In genomic region chr5:34545164-34545563, GRCh38 we compare ENCODE assay signal across 21 cellular contexts.
DNase-seq lines count a peak whose midpoint lies in the region; ATAC-seq, FAIRE-seq and TF ChIP-seq lines count a peak whose summit lies in the region.
"Had no signal": no experiment of that assay in that cellular context is flagged by ENCODE, and none has a peak within 500 bp of the region (broad histone marks: within the 10 kb centered on the region; RNA-seq: fewer than 3 reads in every experiment).

No MANE protein-coding gene starts in this region.

- ATAC-seq in K562 (no peak), left colon (peak; percentile 46), heart right ventricle (no peak)
- ATAC-seq: HCT116 had no signal

- TF ChIP-seq RAD21 in K562 (CRISPR knock-in tag; conservative IDR thresholded peaks at IDR 0.05 in 1 of 2, IDR thresholded peaks at IDR 0.05 in 1 of 2): no peak

- H3K9ac ChIP-seq in Karpas-422 (ENCODE audit: low read length) (no peak overlapping the region), K562 (ENCODE audit: insufficient read depth in 1 of 2, low read depth in 2 of 2, low read length in 2 of 2) (no peak overlapping the region)

- peaks cover 4% of the 10 kb centered on the region for H3K9me3 ChIP-seq in Karpas-422 (ENCODE audit: low read length)
- peaks cover 19% of the 10 kb centered on the region for H3K9me3 ChIP-seq in K562 (replicated peaks; ENCODE audit: control insufficient read depth, insufficient read depth, low read depth, low read length)
- peaks cover 0 to 42% (median 15%) of the 10 kb centered on the region in 11 donors for H3K9me3 ChIP-seq in heart right ventricle
- H3K9me3 ChIP-seq: BE2C had no signal

- H3K27ac ChIP-seq in Karpas-422 (ENCODE audit: low read length) (no peak overlapping the region), K562 (ENCODE audit: extremely low read depth, low read depth, low read length) (no peak overlapping the region), heart right ventricle (no peak overlapping the region)
- H3K27ac ChIP-seq: HL-60 had no signal

- CTCF ChIA-PET in K562 (lab: Yijun Ruan, JAX; ENCODE audit: low intra/inter-chr PET ratio): no interaction called here

- H4K20me1 ChIP-seq in Karpas-422 (ENCODE audit: insufficient read depth, low read depth, low read length): no peaks in the 10 kb centered on the region
- H4K20me1 ChIP-seq in K562 (replicated peaks; ENCODE audit: control insufficient read depth, insufficient read depth, low read length): no peaks in the 10 kb centered on the region

- TF ChIP-seq POLR2A in K562 (conservative IDR thresholded peaks at IDR 0.05): no peak

- in situ Hi-C loops in K562 (cut with MboI): no loop called here

- TF ChIP-seq CTCF in K562 (IDR thresholded peaks at IDR 0.05 in 2 of 3, conservative IDR thresholded peaks at IDR 0.05 in 1 of 3; ENCODE audit: insufficient read depth in 2 of 3, low read depth in 1 of 3, low read length in 3 of 3): no peak
- TF ChIP-seq CTCF in heart right ventricle (IDR thresholded peaks at IDR 0.05): no peak

- no peaks in the 10 kb centered on the region for H3K9me1 ChIP-seq in K562 (ENCODE audit: control insufficient read depth, insufficient read depth, low read length)

- no peak for FAIRE-seq in K562 (lab: Jason Lieb, UNC)
- FAIRE-seq: A204.1, G401.6, GM12891, GM19239 had no signal

- H2AFZ ChIP-seq in Karpas-422 (ENCODE audit: low read length) (no peak overlapping the region), K562 (ENCODE audit: low read depth, low read length) (no peak overlapping the region)

- intact Hi-C loops in K562 (cut with micrococcal nuclease): no loop called here
- intact Hi-C loops in left colon (cut with DNase I, micrococcal nuclease): no loop called here
- intact Hi-C loops in heart right ventricle (cut with DNase I): no loop called here

- H3K4me3 ChIP-seq in Karpas-422 (ENCODE audit: low read length) (no peak overlapping the region), K562 (no peak overlapping the region), heart right ventricle (no peak overlapping the region)

- POLR2A ChIA-PET in K562 (lab: Yijun Ruan, JAX): interaction anchor here (0.6 kb wide), 1 partner anchor 78 kb away, joined by 3 read pairs; no protein-coding TSS in a partner anchor

- no peaks in the 10 kb centered on the region for H3K9me2 ChIP-seq in Karpas-422 (replicated peaks; ENCODE audit: insufficient read depth, low read length)

- TF ChIP-seq EP300 in K562 (IDR thresholded peaks at IDR 0.05; ENCODE audit: low read length): no peak

- peak; percentile 38 for DNase-seq in Karpas-422
- DNase-seq in K562 (ENCODE audit: extremely low read depth in 1 of 4, low spot score in 3 of 4): no peak
- no peak for DNase-seq in left colon
- no peak for DNase-seq in stimulated activated CD4-positive, alpha-beta T cell treated with anti-CD3 and anti-CD28 coated beads, Interleukin-4, amount 100 ng/mL, for 1 hour
- DNase-seq in DMS53 (lab: John Stamatoyannopoulos, UW): no peak
- no peak for DNase-seq in heart right ventricle
- DNase-seq: ACHN; BE2C; C1 segment of cervical spinal cord; CD4-positive, CD25-positive, alpha-beta regulatory T cell; CD8-positive, alpha-beta memory T cell; COR-L47; DMS 273 treated with DMSO at 0.1 percent for 48 hours; HFFc6; IMR-90 had no signal

- WGBS in K562 (ENCODE audit: insufficient coverage, low coverage, missing lambda C conversion rate): 47% methylated on average over 3 of the region's 3 CpGs
- WGBS in heart right ventricle, 2 donors: 63 to 91% methylated on average over 3 of the region's 3 CpGs

- no peaks in the 10 kb centered on the region; the same call in 1 of the 2 replicates for H3K27me3 ChIP-seq in Karpas-422 (ENCODE audit: low read length)
- no peaks in the 10 kb centered on the region for H3K27me3 ChIP-seq in K562 (ENCODE audit: control insufficient read depth in 2 of 2, insufficient read depth in 2 of 2, low read length in 2 of 2)
- no peaks in the 10 kb centered on the region for H3K27me3 ChIP-seq in heart right ventricle
- H3K27me3 ChIP-seq: BE2C had no signal

- no peaks in the 10 kb centered on the region for H3K36me3 ChIP-seq in Karpas-422 (ENCODE audit: insufficient read depth, low read length)
- no peaks in the 10 kb centered on the region for H3K36me3 ChIP-seq in K562 (ENCODE audit: control insufficient read depth, insufficient read depth, low read length)
- H3K36me3 ChIP-seq in heart right ventricle: no peaks in the 10 kb centered on the region
- H3K36me3 ChIP-seq: BE2C had no signal

- no peaks in the 10 kb centered on the region for H3K79me2 ChIP-seq in Karpas-422 (ENCODE audit: low read length)
- H3K79me2 ChIP-seq in K562 (ENCODE audit: control insufficient read depth, insufficient read depth, low read length): no peaks in the 10 kb centered on the region

- H3K4me2 ChIP-seq in Karpas-422 (ENCODE audit: low read depth, low read length, poor library complexity, severe bottlenecking) (no peak overlapping the region), K562 (ENCODE audit: insufficient read depth, low read length) (no peak overlapping the region)

- H3K4me1 ChIP-seq in Karpas-422 (ENCODE audit: low read length): no peaks in the 10 kb centered on the region
- peaks cover 0 to 4% of the 10 kb centered on the region in 2 experiments; a peak in 2 of 5 replicates for H3K4me1 ChIP-seq in K562 (replicated peaks in 1 of 2; ENCODE audit: control insufficient read depth in 2 of 2, insufficient read depth in 2 of 2, low read length in 2 of 2)
- H3K4me1 ChIP-seq in heart right ventricle: no peaks in the 10 kb centered on the region
- H3K4me1 ChIP-seq: BE2C had no signal

- BruUV-seq in K562 (replicated peaks; lab: Mats Ljungman, UMichigan): no TSS peak

TF ChIP-seq in K562, 482 proteins besides CTCF, POLR2A, EP300 and RAD21:
- TF ChIP-seq NFIC (IDR thresholded peaks at IDR 0.05) (peak; percentile 67), VEZF1 (CRISPR knock-in tag; IDR thresholded peaks at IDR 0.05) (no peak), ZNF12 (CRISPR knock-in tag; IDR thresholded peaks at IDR 0.05) (no peak), MECOM (CRISPR knock-in tag; IDR thresholded peaks at IDR 0.05) (no peak), NCOA4 (IDR thresholded peaks at IDR 0.05; ENCODE audit: partially characterized antibody) (no peak), ASH1L (IDR thresholded peaks at IDR 0.05; ENCODE audit: borderline replicate concordance, low read depth, partially characterized antibody) (no peak), RBM25 (IDR thresholded peaks at IDR 0.05; ENCODE audit: low read depth, low read length, severe bottlenecking) (no peak)
TF ChIP-seq in K562: peak in this region for 1.
